ENCODE assay signal across 18 cellular contexts in the genomic region with DNA sequence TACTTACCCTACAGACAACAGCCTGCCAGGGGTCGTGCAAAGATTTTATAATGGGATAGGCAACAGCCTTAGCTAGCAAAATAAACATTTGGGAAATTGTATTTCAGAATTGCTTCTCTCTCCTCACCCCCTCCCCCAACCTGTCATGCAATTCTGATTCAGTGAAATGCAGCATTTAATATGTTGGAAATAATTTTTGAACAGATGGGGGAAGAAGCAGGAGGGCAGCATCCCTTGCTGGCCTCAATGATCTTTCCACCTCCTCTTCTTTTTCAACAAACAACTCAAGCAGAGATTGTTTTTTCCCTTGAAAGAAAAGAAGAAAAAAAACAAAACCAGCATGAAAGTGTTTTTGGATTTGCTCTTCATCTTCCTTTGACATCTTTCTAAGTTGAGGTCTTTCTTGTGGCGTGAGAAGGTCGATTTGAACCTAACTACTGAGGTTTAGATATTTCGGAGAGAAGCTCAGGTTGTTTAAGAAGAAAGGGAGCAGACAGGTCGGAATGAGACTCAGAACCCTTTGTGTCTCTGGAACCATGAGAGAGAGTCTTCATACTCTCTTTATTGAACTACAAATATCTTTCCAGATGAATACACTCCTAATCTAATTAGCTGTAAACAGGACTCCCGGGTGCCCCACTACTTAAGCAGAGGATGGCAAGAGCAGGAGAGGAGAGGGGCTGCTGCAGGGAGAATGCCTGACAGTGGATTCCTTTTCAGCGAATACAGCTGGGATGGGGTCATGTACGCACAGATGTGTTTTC.
DNase-seq lines count a peak whose midpoint lies in the region; ATAC-seq and TF ChIP-seq lines count a peak whose summit lies in the region.
"Had no signal": no experiment of that assay in that cellular context is flagged by ENCODE, and none has a peak within 500 bp of the region (broad histone marks: within the 10 kb centered on the region; RNA-seq: fewer than 3 reads in every experiment).

No MANE protein-coding gene starts in this region.

- H3K9me3 ChIP-seq in lower lobe of right lung, result no peaks in the 10 kb centered on the region
- H3K9me3 ChIP-seq: HAP-1, vagina had no signal

- peaks cover 73% of the 10 kb centered on the region for H3K4me1 Mint-ChIP-seq in activated naive CD8-positive, alpha-beta T cell (ENCODE audit: low read depth)
- H3K4me1 Mint-ChIP-seq in activated naive CD8-positive, alpha-beta T cell treated with anti-CD3 and anti-CD28 coated beads, Interleukin-2, amount 50 U/mL, for 24 hours, result peaks cover 45% of the 10 kb centered on the region
- H3K4me1 Mint-ChIP-seq in immature natural killer cell, result peaks cover 16 to 56% of the 10 kb centered on the region in 2 donors

- no peak overlapping the region for H3K4me3 ChIP-seq in lower lobe of right lung
- H3K4me3 ChIP-seq: HAP-1, skin epidermis, vagina had no signal

- peak overlapping the region; percentile 40 for H3K4me3 Mint-ChIP-seq in activated naive CD8-positive, alpha-beta T cell
- H3K4me3 Mint-ChIP-seq in activated naive CD8-positive, alpha-beta T cell treated with anti-CD3 and anti-CD28 coated beads, Interleukin-2, amount 50 U/mL, for 24 hours, result no peak overlapping the region
- H3K4me3 Mint-ChIP-seq in immature natural killer cell, result no peak overlapping the region
- H3K4me3 Mint-ChIP-seq: activated T-helper 1 cell treated with anti-CD3 and anti-CD28 coated beads, Interleukin-12 subunit alpha, Interleukin-12 subunit beta, Interleukin-2, Interleukin-4 antibody, amounts not matched to agents 30 ng/mL and 10 ng/mL and 1 ng/mL, durations not matched to agents 14 hours and 24 hours and 36 hours had no signal

- H3K27ac ChIP-seq in lower lobe of right lung, result no peak overlapping the region
- H3K27ac ChIP-seq: skin epidermis, vagina, WERI-Rb-1 had no signal

- H3K27ac Mint-ChIP-seq in activated naive CD8-positive, alpha-beta T cell, result peak overlapping the region; percentile 73
- no peak overlapping the region for H3K27ac Mint-ChIP-seq in activated naive CD8-positive, alpha-beta T cell treated with anti-CD3 and anti-CD28 coated beads, Interleukin-2, amount 50 U/mL, for 24 hours
- H3K27ac Mint-ChIP-seq in immature natural killer cell, result peak overlapping the region; percentile 37 to 82 (median 64)
- H3K27ac Mint-ChIP-seq: activated T-helper 1 cell treated with anti-CD3 and anti-CD28 coated beads, Interleukin-12 subunit alpha, Interleukin-12 subunit beta, Interleukin-2, Interleukin-4 antibody, amounts not matched to agents 30 ng/mL and 10 ng/mL and 1 ng/mL, durations not matched to agents 14 hours and 24 hours and 36 hours had no signal

- ATAC-seq in activated naive CD8-positive, alpha-beta T cell treated with anti-CD3 and anti-CD28 coated beads, Interleukin-2, amount 50 U/mL, for 24 hours, result no peak
- no peak for ATAC-seq in lower lobe of right lung
- ATAC-seq: left ventricle myocardium superior had no signal

- H3K27me3 Mint-ChIP-seq in activated naive CD8-positive, alpha-beta T cell, result no peaks in the 10 kb centered on the region
- no peaks in the 10 kb centered on the region for H3K27me3 Mint-ChIP-seq in activated naive CD8-positive, alpha-beta T cell treated with anti-CD3 and anti-CD28 coated beads, Interleukin-2, amount 50 U/mL, for 24 hours
- H3K27me3 Mint-ChIP-seq in immature natural killer cell (ENCODE audit: low read depth in 3 of 3), result peaks cover under 1 to 62% (median 20%) of the 10 kb centered on the region in 3 donors

- no peak for DNase-seq in activated naive CD8-positive, alpha-beta T cell treated with anti-CD3 and anti-CD28 coated beads, Interleukin-2, amount 50 U/mL, for 24 hours
- DNase-seq in NCI-H82 treated with DMSO at 0.1 percent for 48 hours (lab: John Stamatoyannopoulos, UW; ENCODE audit: unreplicated experiment), result peak; percentile 67
- no peak for DNase-seq in immature natural killer cell
- no peak for DNase-seq in T1000 (lab: John Stamatoyannopoulos, UW)
- no peak for DNase-seq in NCI-H2107 treated with DMSO at 0.1 percent for 48 hours (lab: John Stamatoyannopoulos, UW; ENCODE audit: unreplicated experiment)
- DNase-seq in lower lobe of right lung, result no peak
- DNase-seq: effector CD8-positive, alpha-beta T cell; KBM-7; left ventricle myocardium superior; NCI-H2107; posterior cingulate gyrus; stimulated activated CD4-positive, alpha-beta T cell treated with anti-CD3 and anti-CD28 coated beads, Interleukin-4, amount 100 ng/mL, for 1 hour; WERI-Rb-1 had no signal

- H3K9me3 Mint-ChIP-seq in activated naive CD8-positive, alpha-beta T cell (ENCODE audit: low read depth), result no peaks in the 10 kb centered on the region
- H3K9me3 Mint-ChIP-seq in activated naive CD8-positive, alpha-beta T cell treated with anti-CD3 and anti-CD28 coated beads, Interleukin-2, amount 50 U/mL, for 24 hours, result no peaks in the 10 kb centered on the region
- H3K9me3 Mint-ChIP-seq in immature natural killer cell, result no peaks in the 10 kb centered on the region
- H3K9me3 Mint-ChIP-seq: activated T-helper 1 cell treated with anti-CD3 and anti-CD28 coated beads, Interleukin-12 subunit alpha, Interleukin-12 subunit beta, Interleukin-2, Interleukin-4 antibody, amounts not matched to agents 30 ng/mL and 10 ng/mL and 1 ng/mL, durations not matched to agents 14 hours and 24 hours and 36 hours had no signal

- no peaks in the 10 kb centered on the region for H3K4me1 ChIP-seq in lower lobe of right lung
- H3K4me1 ChIP-seq: vagina had no signal

- no peaks in the 10 kb centered on the region for H3K36me3 ChIP-seq in lower lobe of right lung
- H3K36me3 ChIP-seq: HAP-1, vagina, WERI-Rb-1 had no signal

- no peak for TF ChIP-seq CTCF in lower lobe of right lung (IDR thresholded peaks at IDR 0.05)

- no peaks in the 10 kb centered on the region for H3K27me3 ChIP-seq in lower lobe of right lung (ENCODE audit: low read depth)
- H3K27me3 ChIP-seq: vagina had no signal

- H3K36me3 Mint-ChIP-seq in activated naive CD8-positive, alpha-beta T cell, result peaks cover 2% of the 10 kb centered on the region
- H3K36me3 Mint-ChIP-seq in activated naive CD8-positive, alpha-beta T cell treated with anti-CD3 and anti-CD28 coated beads, Interleukin-2, amount 50 U/mL, for 24 hours (ENCODE audit: low read depth), result no peaks in the 10 kb centered on the region
- peaks cover 20 to 60% (median 38%) of the 10 kb centered on the region in 3 donors for H3K36me3 Mint-ChIP-seq in immature natural killer cell

- intact Hi-C loops in lower lobe of right lung (cut with DNase I), result no loop called here
